Comparison of ENCODE assay signal across 1 cellular context in genomic region chr2:24793752-24794477, GRCh38.
TF ChIP-seq lines count a peak whose summit lies in the region.

No MANE protein-coding gene starts in this region.

TF ChIP-seq in SK-N-SH treated with all-trans-retinoic acid at 6 μM for 48 hours, 23 proteins besides CTCF, POLR2A, EP300 and RAD21 (continued from another document):
- TF ChIP-seq TSHZ2 (CRISPR knock-in tag; IDR thresholded peaks at IDR 0.05) (no peak), OSR1 (CRISPR knock-in tag; IDR thresholded peaks at IDR 0.05) (no peak)
